ENCODE assay signal across 30 cellular contexts in the genomic region with DNA sequence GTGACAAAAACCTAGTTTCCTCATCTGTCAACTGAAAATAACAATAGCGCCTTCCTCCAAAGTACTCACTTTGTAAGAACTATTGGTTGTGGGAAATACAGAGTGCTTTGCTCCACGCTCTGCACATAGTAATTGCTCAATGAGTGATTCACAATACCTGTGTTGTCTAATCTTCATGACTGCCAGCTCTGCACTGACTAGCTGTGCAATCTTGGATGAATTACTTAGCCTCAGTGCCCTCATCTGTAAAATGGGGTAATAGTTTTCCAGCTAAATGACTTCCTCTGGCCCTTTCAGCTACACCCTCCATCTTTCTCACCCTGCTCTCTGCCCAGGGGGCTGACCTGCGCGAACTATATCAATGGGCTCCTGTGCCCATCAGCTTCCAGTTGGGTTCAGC.
"Had no signal": no experiment of that assay in that cellular context is flagged by ENCODE, and none has a peak within 500 bp of the region (broad histone marks: within the 10 kb centered on the region; RNA-seq: fewer than 3 reads in every experiment).

No MANE protein-coding gene starts in this region.

- H3K27ac ChIP-seq: body of pancreas, epithelial cell of prostate, esophagus squamous epithelium, gastroesophageal sphincter, WERI-Rb-1 had no signal

- H3K27me3 ChIP-seq: body of pancreas, esophagus squamous epithelium, gastroesophageal sphincter had no signal

- H3K27ac Mint-ChIP-seq: activated B cell treated with CpG ODN at 0.5 μM for 24 hours; activated CD8-positive, alpha-beta T cell treated with anti-CD3 and anti-CD28 coated beads for 36 hours; activated naive CD8-positive, alpha-beta T cell; activated T-helper 17 cell treated with anti-CD3 and anti-CD28 coated beads, Interleukin-2, amount 50 U/mL, for 72 hours; effector memory CD8-positive, alpha-beta T cell; T-cell; T-helper 1 cell treated with Interleukin-12 subunit alpha and Interleukin-12 subunit beta and Interleukin-4 antibody, amounts not matched to agents 30 μg/mL and 1 μg/mL, for 36 hours had no signal

- H3K36me3 ChIP-seq: esophagus squamous epithelium, gastroesophageal sphincter had no signal

- H3K4me3 ChIP-seq: body of pancreas, esophagus squamous epithelium, gastroesophageal sphincter had no signal

- H3K4me3 Mint-ChIP-seq: activated B cell treated with CpG ODN at 0.5 μM for 24 hours; activated CD8-positive, alpha-beta T cell treated with anti-CD3 and anti-CD28 coated beads for 36 hours; activated naive CD8-positive, alpha-beta T cell; activated T-cell treated with anti-CD3 and anti-CD28 coated beads, Interleukin-2, amount 50 U/mL, for 4 hours; activated T-helper 17 cell treated with anti-CD3 and anti-CD28 coated beads, Interleukin-2, amount 50 U/mL, for 72 hours; effector memory CD8-positive, alpha-beta T cell; T-cell; T-helper 1 cell treated with Interleukin-12 subunit alpha and Interleukin-12 subunit beta and Interleukin-4 antibody, amounts not matched to agents 30 μg/mL and 1 μg/mL, for 36 hours had no signal

- H3K9me3 ChIP-seq: body of pancreas, esophagus squamous epithelium, gastroesophageal sphincter had no signal

- ATAC-seq: activated CD4-positive, CD25-positive, alpha-beta regulatory T cell treated with anti-CD3 and anti-CD28 coated beads, Interleukin-2, amount 50 U/mL, for 24 hours; activated CD8-positive, alpha-beta T cell treated with anti-CD3 and anti-CD28 coated beads for 36 hours; activated T-cell treated with anti-CD3 and anti-CD28 coated beads, Interleukin-2, amount 50 U/mL, for 4 hours; activated T-helper 17 cell treated with anti-CD3 and anti-CD28 coated beads, Interleukin-2, amount 50 U/mL, for 72 hours; body of pancreas; effector memory CD8-positive, alpha-beta T cell; gastroesophageal sphincter; T-cell had no signal

- H3K4me1 ChIP-seq: body of pancreas, esophagus squamous epithelium, gastroesophageal sphincter had no signal

- H3K9me3 Mint-ChIP-seq: activated B cell treated with CpG ODN at 0.5 μM for 24 hours; activated CD8-positive, alpha-beta T cell treated with anti-CD3 and anti-CD28 coated beads for 36 hours; activated T-cell treated with anti-CD3 and anti-CD28 coated beads, Interleukin-2, amount 50 U/mL, for 4 hours; activated T-helper 17 cell treated with anti-CD3 and anti-CD28 coated beads, Interleukin-2, amount 50 U/mL, for 72 hours; effector memory CD8-positive, alpha-beta T cell; T-cell; T-helper 1 cell treated with Interleukin-12 subunit alpha and Interleukin-12 subunit beta and Interleukin-4 antibody, amounts not matched to agents 30 μg/mL and 1 μg/mL, for 36 hours had no signal

- H3K4me1 Mint-ChIP-seq: activated B cell treated with CpG ODN at 0.5 μM for 24 hours; activated T-helper 17 cell treated with anti-CD3 and anti-CD28 coated beads, Interleukin-2, amount 50 U/mL, for 72 hours; T-cell had no signal

- H3K27me3 Mint-ChIP-seq: activated B cell treated with CpG ODN at 0.5 μM for 24 hours; activated CD8-positive, alpha-beta T cell treated with anti-CD3 and anti-CD28 coated beads for 36 hours; activated naive CD8-positive, alpha-beta T cell; activated T-helper 17 cell treated with anti-CD3 and anti-CD28 coated beads, Interleukin-2, amount 50 U/mL, for 72 hours; effector memory CD8-positive, alpha-beta T cell; T-cell had no signal

- DNase-seq: activated B cell treated with CpG ODN at 0.5 μM for 24 hours; activated CD4-positive, alpha-beta T cell treated with anti-CD3 and anti-CD28 coated beads for 48 hours; activated CD4-positive, alpha-beta T cell treated with anti-CD3 and anti-CD28 coated beads, Interleukin-2, amount 50 U/mL, for 1 hour; activated CD4-positive, alpha-beta T cell treated with anti-CD3 and anti-CD28 coated beads, Interleukin-2, amount 50 U/mL, for 48 hours; activated CD8-positive, alpha-beta memory T cell treated with anti-CD3 and anti-CD28 coated beads for 24 hours; activated CD8-positive, alpha-beta T cell treated with anti-CD3 and anti-CD28 coated beads for 36 hours; activated effector memory CD4-positive, alpha-beta T cell treated with Interleukin-2 at 50 U/mL for 16 hours; activated gamma-delta T cell treated with Interleukin-2 at 50 U/mL for 16 hours; activated naive CD4-positive, alpha-beta T cell treated with anti-CD3 and anti-CD28 coated beads, Interleukin-2, amount 50 U/mL, for 16 hours; activated naive CD4-positive, alpha-beta T cell treated with Interleukin-2 at 50 U/mL for 16 hours; activated T-cell treated with anti-CD3 and anti-CD28 coated beads, Interleukin-2, amount 50 U/mL, for 4 hours; amygdala; aorta; body of pancreas; caudate nucleus; cortex of kidney; dermis blood vessel endothelial cell; effector CD4-positive, alpha-beta T cell; effector memory CD8-positive, alpha-beta T cell; esophagus squamous epithelium; foreskin melanocyte; T-cell; T1000; WERI-Rb-1 had no signal
